In genomic region chr9:81631213-81631745, GRCh38 we compare ENCODE assay signal across 23 cellular contexts.
"Had no signal": no experiment of that assay in that cellular context is flagged by ENCODE, and none has a peak within 500 bp of the region (broad histone marks: within the 10 kb centered on the region; RNA-seq: fewer than 3 reads in every experiment).

No MANE protein-coding gene starts in this region.

- H3K27me3 Mint-ChIP-seq: activated B cell treated with CpG ODN at 0.5 μM for 24 hours; activated CD8-positive, alpha-beta T cell treated with anti-CD3 and anti-CD28 coated beads for 36 hours; brain had no signal

- H3K27ac Mint-ChIP-seq: activated B cell treated with CpG ODN at 0.5 μM for 24 hours; activated CD8-positive, alpha-beta T cell treated with anti-CD3 and anti-CD28 coated beads for 36 hours; activated naive CD8-positive, alpha-beta T cell treated with anti-CD3 and anti-CD28 coated beads, Interleukin-2, amount 10 ng/mL, durations not matched to agents 7 days and 5 days; activated T-helper 2 cell treated with anti-CD3 and anti-CD28 coated beads, Interferon-gamma antibody, Interleukin-2, Interleukin-4, amounts not matched to agents 10 μg/mL and 5 μg/mL and 100 μg/mL, durations not matched to agents 14 hours and 24 hours and 36 hours; brain had no signal

- H3K4me3 ChIP-seq: dorsolateral prefrontal cortex, hepatocyte, lower lobe of right lung, tibial artery, uterus had no signal

- H2AFZ ChIP-seq: hepatocyte had no signal

- H3K4me1 ChIP-seq: lower lobe of right lung, uterus had no signal

- DNase-seq: activated B cell treated with CpG ODN at 0.5 μM for 24 hours; activated CD4-positive, alpha-beta T cell treated with anti-CD3 and anti-CD28 coated beads for 48 hours; activated CD8-positive, alpha-beta T cell treated with anti-CD3 and anti-CD28 coated beads for 36 hours; activated naive CD4-positive, alpha-beta T cell treated with Interleukin-2 at 50 U/mL for 16 hours; activated naive CD8-positive, alpha-beta T cell treated with anti-CD3 and anti-CD28 coated beads, Interleukin-2, amount 10 ng/mL, durations not matched to agents 7 days and 5 days; activated T-cell treated with anti-CD3 and anti-CD28 coated beads, Interleukin-2, amount 50 U/mL, for 1 hour; caudate nucleus; dorsolateral prefrontal cortex; islet precursor cell; left colon; lower lobe of right lung; occipital lobe; posterior cingulate gyrus; retina; stimulated activated CD8-positive, alpha-beta memory T cell treated with anti-CD3 and anti-CD28 coated beads, Interleukin-4, amount 100 ng/mL, for 48 hours; stimulated activated naive CD8-positive, alpha-beta T cell treated with anti-CD3 and anti-CD28 coated beads, Interleukin-15, Interleukin-2, amounts not matched to agents 100 U/mL and 50 U/mL, for 24 hours; substantia nigra; tibial artery; uterus had no signal

- H3K27ac ChIP-seq: dorsolateral prefrontal cortex, lower lobe of right lung, tibial artery, uterus had no signal

- H3K4me2 ChIP-seq: hepatocyte had no signal

- H3K36me3 Mint-ChIP-seq: activated naive CD8-positive, alpha-beta T cell treated with anti-CD3 and anti-CD28 coated beads, Interleukin-2, amount 10 ng/mL, durations not matched to agents 7 days and 5 days had no signal

- ATAC-seq: activated CD8-positive, alpha-beta T cell treated with anti-CD3 and anti-CD28 coated beads for 36 hours; left colon; lower lobe of right lung; stimulated activated naive CD8-positive, alpha-beta T cell treated with anti-CD3 and anti-CD28 coated beads, Interleukin-15, Interleukin-2, amounts not matched to agents 100 U/mL and 50 U/mL, for 24 hours had no signal

- H3K27me3 ChIP-seq: dorsolateral prefrontal cortex, hepatocyte, tibial artery, uterus had no signal

- H3K4me1 Mint-ChIP-seq: activated naive CD8-positive, alpha-beta T cell treated with anti-CD3 and anti-CD28 coated beads, Interleukin-2, amount 10 ng/mL, durations not matched to agents 7 days and 5 days had no signal

- H3K36me3 ChIP-seq: uterus had no signal

- H3K4me3 Mint-ChIP-seq: activated B cell treated with CpG ODN at 0.5 μM for 24 hours; activated CD8-positive, alpha-beta T cell treated with anti-CD3 and anti-CD28 coated beads for 36 hours; activated naive CD8-positive, alpha-beta T cell treated with anti-CD3 and anti-CD28 coated beads, Interleukin-2, amount 10 ng/mL, durations not matched to agents 7 days and 5 days; brain; nephron had no signal

- H3K9me3 Mint-ChIP-seq: activated B cell treated with CpG ODN at 0.5 μM for 24 hours; activated CD8-positive, alpha-beta T cell treated with anti-CD3 and anti-CD28 coated beads for 36 hours; activated naive CD8-positive, alpha-beta T cell treated with anti-CD3 and anti-CD28 coated beads, Interleukin-2, amount 10 ng/mL, durations not matched to agents 7 days and 5 days; activated T-helper 2 cell treated with anti-CD3 and anti-CD28 coated beads, Interferon-gamma antibody, Interleukin-2, Interleukin-4, amounts not matched to agents 10 μg/mL and 5 μg/mL and 100 μg/mL, durations not matched to agents 14 hours and 24 hours and 36 hours; brain; nephron had no signal
